ENCODE assay signal across 19 cellular contexts in genomic region chr4:70753630-70754029, GRCh38. TPM values are rescaled to one million over a fixed set of nuclear protein-coding genes. Genes with fewer than 3 reads are reported as not detected.
DNase-seq lines count a peak whose midpoint lies in the region; ATAC-seq and TF ChIP-seq lines count a peak whose summit lies in the region.
"Had no signal": no experiment of that assay in that cellular context is flagged by ENCODE, and none has a peak within 500 bp of the region (broad histone marks: within the 10 kb centered on the region; RNA-seq: fewer than 3 reads in every experiment).

No MANE protein-coding gene starts in this region.

- no peak overlapping the region for H3K4me3 Mint-ChIP-seq in activated T-cell treated with anti-CD3 and anti-CD28 coated beads, Interleukin-2, amount 50 U/mL, for 72 hours
- H3K4me3 Mint-ChIP-seq in activated B cell treated with CpG ODN at 0.5 μM for 24 hours = no peak overlapping the region
- H3K4me3 Mint-ChIP-seq: CD8-positive, alpha-beta memory T cell had no signal

- peak; percentile 56 to 72 for ATAC-seq in activated T-cell treated with anti-CD3 and anti-CD28 coated beads, Interleukin-2, amount 50 U/mL, for 72 hours (replicated peaks in 1 of 2)
- ATAC-seq in activated B cell treated with CpG ODN at 0.5 μM for 24 hours (ENCODE audit: low read depth) = no peak
- ATAC-seq in stimulated activated naive CD8-positive, alpha-beta T cell treated with anti-CD3 and anti-CD28 coated beads, Interleukin-15, Interleukin-2, amounts not matched to agents 100 U/mL and 50 U/mL, for 24 hours = peak; percentile 40
- ATAC-seq in GM18909 (IDR thresholded peaks at IDR 0.05; ENCODE audit: poor library complexity, unreplicated experiment) = no peak
- ATAC-seq in HG02588 (IDR thresholded peaks at IDR 0.05; ENCODE audit: unreplicated experiment) = no peak
- ATAC-seq: HCT116, Panc1 had no signal

- no peaks in the 10 kb centered on the region for H3K9me3 ChIP-seq in Karpas-422 (ENCODE audit: low read length)
- H3K9me3 ChIP-seq: BLaER1 had no signal

- no peak for DNase-seq in activated T-cell treated with anti-CD3 and anti-CD28 coated beads, Interleukin-2, amount 50 U/mL, for 72 hours
- DNase-seq in activated T-cell treated with anti-CD3 and anti-CD28 coated beads, Interleukin-2, amount 50 U/mL, for 1 hour = no peak
- DNase-seq in Karpas-422 (no peak), activated B cell treated with CpG ODN at 0.5 μM for 24 hours (no peak), putamen (ENCODE audit: low spot score) (no peak)
- no peak for DNase-seq in stimulated activated naive CD8-positive, alpha-beta T cell treated with anti-CD3 and anti-CD28 coated beads, Interleukin-15, Interleukin-2, amounts not matched to agents 100 U/mL and 50 U/mL, for 24 hours
- DNase-seq: 8988T; CD8-positive, alpha-beta memory T cell; GF-D8; NCI-H146; NCI-H2081; NCI-H510A; NCI-H774 had no signal

- no peaks in the 10 kb centered on the region for H3K9me3 Mint-ChIP-seq in activated T-cell treated with anti-CD3 and anti-CD28 coated beads, Interleukin-2, amount 50 U/mL, for 72 hours
- H3K9me3 Mint-ChIP-seq in activated B cell treated with CpG ODN at 0.5 μM for 24 hours = no peaks in the 10 kb centered on the region
- H3K9me3 Mint-ChIP-seq: CD8-positive, alpha-beta memory T cell had no signal

- peak overlapping the region; percentile 81 for H3K4me2 ChIP-seq in Karpas-422 (ENCODE audit: low read depth, low read length, poor library complexity, severe bottlenecking)
- H3K4me2 ChIP-seq: BLaER1 had no signal

- H3K4me1 ChIP-seq in Karpas-422 (ENCODE audit: low read length) = peaks cover 69% of the 10 kb centered on the region
- H3K4me1 ChIP-seq: BLaER1 had no signal

- no peaks in the 10 kb centered on the region for H3K9me2 ChIP-seq in Karpas-422 (replicated peaks; ENCODE audit: insufficient read depth, low read length)

- peaks cover 13% of the 10 kb centered on the region; the same call in 1 of the 2 replicates for H3K79me2 ChIP-seq in Karpas-422 (ENCODE audit: low read length)

- H3K27ac Mint-ChIP-seq in activated T-cell treated with anti-CD3 and anti-CD28 coated beads, Interleukin-2, amount 50 U/mL, for 72 hours = no peak overlapping the region
- peak overlapping the region; percentile 66 for H3K27ac Mint-ChIP-seq in activated B cell treated with CpG ODN at 0.5 μM for 24 hours
- H3K27ac Mint-ChIP-seq: CD8-positive, alpha-beta memory T cell had no signal

- no peaks in the 10 kb centered on the region for H3K27me3 Mint-ChIP-seq in activated T-cell treated with anti-CD3 and anti-CD28 coated beads, Interleukin-2, amount 50 U/mL, for 72 hours (ENCODE audit: low read depth)
- H3K27me3 Mint-ChIP-seq in activated B cell treated with CpG ODN at 0.5 μM for 24 hours = no peaks in the 10 kb centered on the region
- H3K27me3 Mint-ChIP-seq: CD8-positive, alpha-beta memory T cell had no signal

- H3K36me3 Mint-ChIP-seq in activated T-cell treated with anti-CD3 and anti-CD28 coated beads, Interleukin-2, amount 50 U/mL, for 72 hours (ENCODE audit: insufficient read depth in 2 of 2) = peaks cover 0 to 2% of the 10 kb centered on the region in 2 donors
- H3K36me3 Mint-ChIP-seq in activated B cell treated with CpG ODN at 0.5 μM for 24 hours (ENCODE audit: low read depth) = no peaks in the 10 kb centered on the region

- H3K9ac ChIP-seq in Karpas-422 (ENCODE audit: low read length) = no peak overlapping the region
- H3K9ac ChIP-seq: BLaER1 had no signal

- no peaks in the 10 kb centered on the region for H4K20me1 ChIP-seq in Karpas-422 (ENCODE audit: insufficient read depth, low read depth, low read length)
- H4K20me1 ChIP-seq: BLaER1 had no signal

- H3K36me3 ChIP-seq in Karpas-422 (ENCODE audit: insufficient read depth, low read length) = no peaks in the 10 kb centered on the region

- no peak for TF ChIP-seq CTCF in activated B cell treated with CpG ODN at 0.5 μM for 24 hours (IDR thresholded peaks at IDR 0.05)

- intact Hi-C loops in activated B cell treated with CpG ODN at 0.5 μM for 24 hours (cut with micrococcal nuclease) = loop anchor here (1.0 to 2.0 kb wide), 5 partner anchors 19 to 65 kb away; partner anchors contain the start of gene UTP3

- peak overlapping the region; percentile 97 for H3K27ac ChIP-seq in Karpas-422 (ENCODE audit: low read length)
- H3K27ac ChIP-seq: BLaER1, HL-60 had no signal

- peaks cover 10% of the 10 kb centered on the region for H3K4me1 Mint-ChIP-seq in activated T-cell treated with anti-CD3 and anti-CD28 coated beads, Interleukin-2, amount 50 U/mL, for 72 hours (ENCODE audit: low read depth)
- H3K4me1 Mint-ChIP-seq in activated B cell treated with CpG ODN at 0.5 μM for 24 hours = peaks cover 64% of the 10 kb centered on the region

- POLR2A ChIA-PET in activated B cell treated with CpG ODN at 0.5 μM for 24 hours (lab: Charles Lee) = interaction anchor here (0.5 to 1.2 kb wide), 6 partner anchors 9 to 75 kb away, joined by 3 to 4 read pairs (median 3); no protein-coding TSS in a partner anchor

- H2AFZ ChIP-seq in Karpas-422 (ENCODE audit: low read length) = no peak overlapping the region

- no peak overlapping the region for H3K4me3 ChIP-seq in Karpas-422 (ENCODE audit: low read length)
- H3K4me3 ChIP-seq: BLaER1 had no signal

- CTCF ChIA-PET in activated B cell treated with CpG ODN at 0.5 μM for 24 hours (lab: Charles Lee) = interaction anchor here (2.6 kb wide), 1 partner anchor 18 kb away, joined by 14 read pairs; no protein-coding TSS in a partner anchor

- no peaks in the 10 kb centered on the region for H3K27me3 ChIP-seq in Karpas-422 (ENCODE audit: low read length)
- H3K27me3 ChIP-seq: BLaER1 had no signal

RNA-seq across cellular contexts. Expression of gene RUFY3, which starts 31.9 kb away (rescaled TPM):
- 10 to 100 TPM; 27.6 to 30.2 TPM for total RNA-seq in activated T-cell treated with anti-CD3 and anti-CD28 coated beads, Interleukin-2, amount 50 U/mL, for 72 hours
- total RNA-seq in Karpas-422 (2014; rRNA removed; shearing (Covaris generic); ENCODE audit: low replicate concordance) = 25.2 and 26.9 TPM in 2 replicates
- 55.0 and 69.4 TPM in 2 replicates for total RNA-seq in activated B cell treated with CpG ODN at 0.5 μM for 24 hours

Comparison
In these comparisons a context has a peak if more than half of its experiments do, and no peak if none do; other contexts are left out.
1. ATAC-seq: peak in activated T-cell treated with anti-CD3 and anti-CD28 coated beads, Interleukin-2, amount 50 U/mL, for 72 hours (2 of 2) and stimulated activated naive CD8-positive, alpha-beta T cell treated with anti-CD3 and anti-CD28 coated beads, Interleukin-15, Interleukin-2, amounts not matched to agents 100 U/mL and 50 U/mL, for 24 hours (single experiment); none in activated B cell treated with CpG ODN at 0.5 μM for 24 hours (single experiment), GM18909 (single experiment) and HG02588 (single experiment).